Comparison of ENCODE assay signal across 30 cellular contexts in the genomic region with DNA sequence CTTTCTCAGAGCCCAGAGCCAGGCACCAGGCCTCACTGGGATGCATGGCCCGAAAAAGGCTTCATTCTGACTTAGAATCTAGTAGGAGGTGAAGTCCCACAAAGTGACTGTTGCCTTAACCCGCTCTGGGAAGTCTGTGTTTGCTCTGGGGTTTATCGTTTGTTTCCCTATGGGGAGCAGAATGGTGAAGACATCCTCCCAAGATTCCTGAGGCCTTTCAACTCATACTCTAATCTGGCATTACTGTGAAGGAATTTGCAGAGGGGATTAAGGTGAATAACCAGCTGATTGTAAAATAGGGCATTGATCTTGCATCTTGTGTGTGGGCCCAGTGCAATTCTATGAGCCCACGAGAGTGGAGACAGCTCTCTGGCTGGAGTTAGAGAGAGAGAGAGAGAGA.
"Had no signal": no experiment of that assay in that cellular context is flagged by ENCODE, and none has a peak within 500 bp of the region (broad histone marks: within the 10 kb centered on the region; RNA-seq: fewer than 3 reads in every experiment).

No MANE protein-coding gene starts in this region.

- H3K4me1 ChIP-seq: ascending aorta, breast epithelium, colonic mucosa, gastroesophageal sphincter had no signal

- H3K27ac ChIP-seq: ascending aorta, breast epithelium, cardiac muscle cell, colonic mucosa, gastroesophageal sphincter had no signal

- H3K9me3 Mint-ChIP-seq: activated CD4-positive, alpha-beta T cell treated with anti-CD3 and anti-CD28 coated beads, Interleukin-2, amount 10 ng/mL, durations not matched to agents 24 days and 14 days; activated naive CD4-positive, alpha-beta T cell treated with anti-CD3 and anti-CD28 coated beads, Interleukin-2, amount 10 ng/mL, durations not matched to agents 7 days and 5 days; activated T-helper 2 cell treated with anti-CD3 and anti-CD28 coated beads, Interferon-gamma antibody, Interleukin-2, Interleukin-4, amounts not matched to agents 10 μg/mL and 5 μg/mL and 100 μg/mL, durations not matched to agents 14 hours and 24 hours and 36 hours; T-helper 2 cell treated with Interferon-gamma antibody and Interleukin-4, amounts not matched to agents 5 μg/mL and 100 μg/mL, for 36 hours had no signal

- H3K27me3 Mint-ChIP-seq: activated CD4-positive, alpha-beta memory T cell treated with anti-CD3 and anti-CD28 coated beads for 36 hours; activated CD4-positive, alpha-beta T cell treated with anti-CD3 and anti-CD28 coated beads for 36 hours; activated CD4-positive, alpha-beta T cell treated with anti-CD3 and anti-CD28 coated beads, Interleukin-2, amount 10 ng/mL, durations not matched to agents 24 days and 14 days; activated CD8-positive, alpha-beta memory T cell treated with anti-CD3 and anti-CD28 coated beads, Interleukin-2, amount 10 ng/mL, durations not matched to agents 7 days and 5 days; T-helper 17 cell had no signal

- ATAC-seq: activated CD4-positive, alpha-beta T cell treated with anti-CD3 and anti-CD28 coated beads for 36 hours; activated CD8-positive, alpha-beta memory T cell treated with anti-CD3 and anti-CD28 coated beads, Interleukin-2, amount 10 ng/mL, durations not matched to agents 7 days and 5 days; activated CD8-positive, alpha-beta T cell treated with anti-CD3 and anti-CD28 coated beads, Interleukin-2, amount 10 ng/mL, durations not matched to agents 7 days and 5 days; activated naive CD4-positive, alpha-beta T cell treated with anti-CD3 and anti-CD28 coated beads, Interleukin-2, amount 50 U/mL, for 72 hours; gastroesophageal sphincter; T-helper 17 cell had no signal

- H3K4me3 Mint-ChIP-seq: activated CD4-positive, alpha-beta memory T cell treated with anti-CD3 and anti-CD28 coated beads for 36 hours; activated CD4-positive, alpha-beta T cell treated with anti-CD3 and anti-CD28 coated beads for 36 hours; activated CD4-positive, alpha-beta T cell treated with anti-CD3 and anti-CD28 coated beads, Interleukin-2, amount 10 ng/mL, durations not matched to agents 24 days and 14 days; activated CD8-positive, alpha-beta memory T cell treated with anti-CD3 and anti-CD28 coated beads, Interleukin-2, amount 10 ng/mL, durations not matched to agents 7 days and 5 days; activated CD8-positive, alpha-beta T cell treated with anti-CD3 and anti-CD28 coated beads, Interleukin-2, amount 10 ng/mL, durations not matched to agents 7 days and 5 days; activated naive CD4-positive, alpha-beta T cell treated with anti-CD3 and anti-CD28 coated beads, Interleukin-2, amount 10 ng/mL, durations not matched to agents 7 days and 5 days; activated naive CD8-positive, alpha-beta T cell treated with anti-CD3 and anti-CD28 coated beads, Interleukin-2, amount 10 ng/mL, durations not matched to agents 7 days and 5 days; activated T-helper 1 cell treated with anti-CD3 and anti-CD28 coated beads, Interleukin-12 subunit alpha, Interleukin-12 subunit beta, Interleukin-2, Interleukin-4 antibody, amounts not matched to agents 30 ng/mL and 10 ng/mL and 1 ng/mL, durations not matched to agents 14 hours and 24 hours and 36 hours; brain; T-helper 17 cell; T-helper 2 cell treated with Interferon-gamma antibody and Interleukin-4, amounts not matched to agents 5 μg/mL and 100 μg/mL, for 36 hours had no signal

- H3K4me1 Mint-ChIP-seq: activated CD4-positive, alpha-beta T cell treated with anti-CD3 and anti-CD28 coated beads for 36 hours; activated CD4-positive, alpha-beta T cell treated with anti-CD3 and anti-CD28 coated beads, Interleukin-2, amount 10 ng/mL, durations not matched to agents 24 days and 14 days; activated naive CD4-positive, alpha-beta T cell treated with anti-CD3 and anti-CD28 coated beads, Interleukin-2, amount 10 ng/mL, durations not matched to agents 7 days and 5 days; activated naive CD8-positive, alpha-beta T cell treated with anti-CD3 and anti-CD28 coated beads, Interleukin-2, amount 10 ng/mL, durations not matched to agents 7 days and 5 days; T-helper 17 cell had no signal

- H3K27ac Mint-ChIP-seq: activated CD4-positive, alpha-beta memory T cell treated with anti-CD3 and anti-CD28 coated beads for 36 hours; activated CD4-positive, alpha-beta T cell treated with anti-CD3 and anti-CD28 coated beads for 36 hours; activated CD4-positive, alpha-beta T cell treated with anti-CD3 and anti-CD28 coated beads, Interleukin-2, amount 10 ng/mL, durations not matched to agents 24 days and 14 days; activated CD8-positive, alpha-beta memory T cell treated with anti-CD3 and anti-CD28 coated beads, Interleukin-2, amount 10 ng/mL, durations not matched to agents 7 days and 5 days; activated CD8-positive, alpha-beta T cell treated with anti-CD3 and anti-CD28 coated beads, Interleukin-2, amount 10 ng/mL, durations not matched to agents 7 days and 5 days; activated naive CD4-positive, alpha-beta T cell treated with anti-CD3 and anti-CD28 coated beads, Interleukin-2, amount 10 ng/mL, durations not matched to agents 7 days and 5 days; activated naive CD4-positive, alpha-beta T cell treated with anti-CD3 and anti-CD28 coated beads, Interleukin-2, amount 50 U/mL, for 72 hours; activated naive CD8-positive, alpha-beta T cell treated with anti-CD3 and anti-CD28 coated beads, Interleukin-2, amount 10 ng/mL, durations not matched to agents 7 days and 5 days; activated T-helper 1 cell treated with anti-CD3 and anti-CD28 coated beads, Interleukin-12 subunit alpha, Interleukin-12 subunit beta, Interleukin-2, Interleukin-4 antibody, amounts not matched to agents 30 ng/mL and 10 ng/mL and 1 ng/mL, durations not matched to agents 14 hours and 24 hours and 36 hours; activated T-helper 2 cell treated with anti-CD3 and anti-CD28 coated beads, Interferon-gamma antibody, Interleukin-2, Interleukin-4, amounts not matched to agents 10 μg/mL and 5 μg/mL and 100 μg/mL, durations not matched to agents 14 hours and 24 hours and 36 hours; brain; T-helper 17 cell; T-helper 2 cell treated with Interferon-gamma antibody and Interleukin-4, amounts not matched to agents 5 μg/mL and 100 μg/mL, for 36 hours had no signal

- H3K9me3 ChIP-seq: ascending aorta, breast epithelium, colonic mucosa, gastroesophageal sphincter had no signal

- H3K36me3 Mint-ChIP-seq: activated CD8-positive, alpha-beta memory T cell treated with anti-CD3 and anti-CD28 coated beads, Interleukin-2, amount 10 ng/mL, durations not matched to agents 7 days and 5 days; activated naive CD4-positive, alpha-beta T cell treated with anti-CD3 and anti-CD28 coated beads, Interleukin-2, amount 10 ng/mL, durations not matched to agents 7 days and 5 days; activated naive CD8-positive, alpha-beta T cell treated with anti-CD3 and anti-CD28 coated beads, Interleukin-2, amount 10 ng/mL, durations not matched to agents 7 days and 5 days; brain had no signal

- DNase-seq: activated CD4-positive, alpha-beta memory T cell treated with anti-CD3 and anti-CD28 coated beads for 36 hours; activated CD4-positive, alpha-beta T cell treated with anti-CD3 and anti-CD28 coated beads for 36 hours; activated CD4-positive, alpha-beta T cell treated with anti-CD3 and anti-CD28 coated beads, Interleukin-2, amount 10 ng/mL, durations not matched to agents 24 days and 14 days; activated CD4-positive, CD25-positive, alpha-beta regulatory T cell; activated CD4-positive, CD25-positive, alpha-beta regulatory T cell treated with anti-CD3 and anti-CD28 coated beads, Interleukin-2, amount 50 U/mL, for 72 hours; activated CD8-positive, alpha-beta memory T cell treated with anti-CD3 and anti-CD28 coated beads, Interleukin-2, amount 10 ng/mL, durations not matched to agents 7 days and 5 days; activated CD8-positive, alpha-beta memory T cell treated with anti-CD3 and anti-CD28 coated beads, Interleukin-2, amount 50 U/mL, for 48 hours; activated CD8-positive, alpha-beta T cell treated with anti-CD3 and anti-CD28 coated beads, Interleukin-2, amount 10 ng/mL, durations not matched to agents 7 days and 5 days; activated effector memory CD4-positive, alpha-beta T cell treated with anti-CD3 and anti-CD28 coated beads, Interleukin-2, amount 50 U/mL, for 16 hours; activated naive CD4-positive, alpha-beta T cell; activated naive CD4-positive, alpha-beta T cell treated with anti-CD3 and anti-CD28 coated beads, Interleukin-2, amount 10 ng/mL, durations not matched to agents 7 days and 5 days; activated naive CD8-positive, alpha-beta T cell treated with anti-CD3 and anti-CD28 coated beads, Interleukin-2, amount 10 ng/mL, durations not matched to agents 7 days and 5 days; activated T-cell treated with anti-CD3 and anti-CD28 coated beads, Interleukin-2, amount 50 U/mL, for 48 hours; central memory CD4-positive, alpha-beta T cell; cerebellar nuclear complex; colonic mucosa; effector CD8-positive, alpha-beta T cell; foreskin melanocyte; T-helper 1 cell; T-helper 17 cell; T1000 had no signal

- H3K36me3 ChIP-seq: ascending aorta, breast epithelium, cardiac muscle cell, colonic mucosa, gastroesophageal sphincter had no signal

- H3K27me3 ChIP-seq: ascending aorta, breast epithelium, cardiac muscle cell, colonic mucosa, gastroesophageal sphincter had no signal

- H3K4me3 ChIP-seq: ascending aorta, breast epithelium, cardiac muscle cell, colonic mucosa, gastroesophageal sphincter had no signal
